In the genomic region with DNA sequence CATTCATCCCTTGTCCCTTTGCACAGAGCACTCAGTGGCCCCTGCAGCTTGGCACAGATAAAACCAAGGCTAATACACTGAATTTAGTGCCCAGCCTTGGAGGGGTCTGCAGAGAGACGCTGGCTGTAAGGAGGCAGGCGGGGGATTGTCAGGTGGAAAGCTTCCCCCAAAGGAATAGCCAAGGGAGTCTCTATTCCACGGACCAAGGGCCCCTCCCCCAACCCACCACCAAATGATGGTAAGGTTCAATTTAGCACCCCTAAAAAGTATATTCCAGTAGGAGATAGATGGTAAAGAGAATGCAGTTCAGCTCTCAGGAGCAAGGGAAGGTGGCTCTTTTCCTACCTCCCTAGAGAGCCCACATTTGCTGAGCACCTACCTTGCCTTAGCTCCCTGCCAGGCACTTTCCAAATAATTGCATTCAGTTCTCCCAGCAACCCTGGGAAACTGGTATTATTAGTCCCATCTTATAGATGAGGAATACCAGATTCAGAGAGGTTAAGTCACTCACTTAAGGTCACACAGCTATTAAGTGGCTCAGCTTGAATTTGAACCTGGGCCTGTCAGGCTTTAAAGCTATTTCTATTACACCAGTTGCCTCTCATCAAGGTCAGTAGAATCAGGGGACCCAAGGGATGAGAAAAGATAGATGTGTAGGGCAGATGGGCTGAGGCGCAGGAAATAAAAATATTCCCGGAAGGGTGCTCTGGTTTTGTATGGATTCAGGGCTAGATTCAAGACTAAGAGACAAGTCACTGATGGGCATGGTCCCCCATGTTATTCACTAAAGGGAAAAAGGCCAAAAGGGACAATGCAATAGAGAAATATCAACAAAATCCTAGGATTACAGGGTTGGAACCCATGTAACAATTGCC, we compare ENCODE assay signal across 12 cellular contexts. TPM values are rescaled to one million over a fixed set of nuclear protein-coding genes. Genes with fewer than 3 reads are reported as not detected.
DNase-seq lines count a peak whose midpoint lies in the region; ATAC-seq, FAIRE-seq and TF ChIP-seq lines count a peak whose summit lies in the region.
"Had no signal": no experiment of that assay in that cellular context is flagged by ENCODE, and none has a peak within 500 bp of the region (broad histone marks: within the 10 kb centered on the region; RNA-seq: fewer than 3 reads in every experiment).

No MANE protein-coding gene starts in this region.

- peak overlapping the region in 4 of 11 experiments; percentile 63 to 88 (median 84); a peak in 6 of 22 replicates for H3K9ac ChIP-seq in BLaER1 treated with 17β-estradiol and CSF1 and Interleukin-3, amounts not matched to agents 10 nM and 100 nM
- H3K9ac ChIP-seq in HepG2 (ENCODE audit: insufficient read depth, low read depth, low read length), result no peak overlapping the region

- H3K4me2 ChIP-seq in BLaER1 treated with 17β-estradiol and CSF1 and Interleukin-3, amounts not matched to agents 10 nM and 100 nM, result peak overlapping the region in 6 of 11 experiments; percentile 31 to 98 (median 88); a peak in 12 of 22 replicates
- H3K4me2 ChIP-seq in HepG2 (ENCODE audit: low read depth, low read length), result peak overlapping the region; percentile 36; the same call in 1 of the 2 replicates

- no peaks in the 10 kb centered on the region for H3K27me3 Mint-ChIP-seq in MCF 10A (ENCODE audit: insufficient read depth, unreplicated experiment)
- peaks cover 38% of the 10 kb centered on the region for H3K27me3 Mint-ChIP-seq in CD8-positive, alpha-beta T cell (ENCODE audit: low read depth)

- TF ChIP-seq POLR2A in HepG2 (IDR thresholded peaks at IDR 0.05; ENCODE audit: insufficient read depth in 1 of 2, low read depth in 2 of 2, low read length in 2 of 2) (no peak), sigmoid colon (IDR thresholded peaks at IDR 0.05) (no peak)

- H3K4me3 ChIP-seq in BLaER1 treated with 17β-estradiol and CSF1 and Interleukin-3, amounts not matched to agents 10 nM and 100 nM, result no peak overlapping the region
- H3K4me3 ChIP-seq in HepG2 (replicated peaks in 1 of 3; ENCODE audit: insufficient read depth in 1 of 3, low read depth in 2 of 3, low read length in 3 of 3) (no peak overlapping the region), sigmoid colon (no peak overlapping the region)
- no peak overlapping the region for H3K4me3 ChIP-seq in CD8-positive, alpha-beta T cell (ENCODE audit: low read depth, low read length)

- no peak overlapping the region for H3K4me3 Mint-ChIP-seq in MCF 10A (ENCODE audit: unreplicated experiment)
- H3K4me3 Mint-ChIP-seq in CD8-positive, alpha-beta T cell, result no peak overlapping the region
- H3K4me3 Mint-ChIP-seq: naive thymus-derived CD8-positive, alpha-beta T cell had no signal

- no peak for TF ChIP-seq RAD21 in HepG2 (CRISPR knock-in tag; IDR thresholded peaks at IDR 0.05)

- H3K4me1 Mint-ChIP-seq in MCF 10A (ENCODE audit: insufficient read depth, unreplicated experiment), result peaks cover 38% of the 10 kb centered on the region
- peaks cover 3% of the 10 kb centered on the region for H3K4me1 Mint-ChIP-seq in CD8-positive, alpha-beta T cell (ENCODE audit: low read depth)

- DNase-seq in MCF 10A (ENCODE audit: unreplicated experiment) (no peak), HepG2 (ENCODE audit: low spot score) (no peak), sigmoid colon (peak; percentile 58), NCI-H2196 treated with DMSO at 0.1 percent for 48 hours (lab: John Stamatoyannopoulos, UW; ENCODE audit: unreplicated experiment) (no peak), SW 1271 (lab: John Stamatoyannopoulos, UW) (no peak), SK-N-DZ (ENCODE audit: low spot score) (no peak)
- DNase-seq in CD8-positive, alpha-beta T cell, result no peak
- DNase-seq: activated CD4-positive, alpha-beta T cell treated with anti-CD3 and anti-CD28 coated beads for 48 hours; activated naive CD4-positive, alpha-beta T cell treated with Interleukin-2 at 50 U/mL for 16 hours; naive thymus-derived CD8-positive, alpha-beta T cell; NCI-H526 had no signal

- H3K27me3 ChIP-seq in BLaER1 treated with 17β-estradiol and CSF1 and Interleukin-3, amounts not matched to agents 10 nM and 100 nM, result peaks cover 46 to 100% (median 98%) of the 10 kb centered on the region in 11 experiments
- peaks cover 0 to 17% of the 10 kb centered on the region in 2 experiments; a peak in 2 of 5 replicates for H3K27me3 ChIP-seq in HepG2 (ENCODE audit: control insufficient read depth in 1 of 2, insufficient read depth in 2 of 2, low read length in 2 of 2)
- peaks cover 0 to 25% (median 8%) of the 10 kb centered on the region in 3 donors for H3K27me3 ChIP-seq in sigmoid colon
- peaks cover 9% of the 10 kb centered on the region for H3K27me3 ChIP-seq in CD8-positive, alpha-beta T cell (ENCODE audit: insufficient read depth, low read length)

- no peak overlapping the region for H2AFZ ChIP-seq in HepG2 (ENCODE audit: low read length)

- peak overlapping the region; percentile 96 for H3K27ac Mint-ChIP-seq in MCF 10A (ENCODE audit: low read depth, unreplicated experiment)
- H3K27ac Mint-ChIP-seq in CD8-positive, alpha-beta T cell, result no peak overlapping the region
- H3K27ac Mint-ChIP-seq: naive thymus-derived CD8-positive, alpha-beta T cell had no signal

- TF ChIP-seq EP300 in HepG2 (IDR thresholded peaks at IDR 0.05; ENCODE audit: low read depth in 2 of 2, low read length in 2 of 2) (no peak), HepG2 (CRISPR knock-in tag; IDR thresholded peaks at IDR 0.05; ENCODE audit: borderline replicate concordance) (no peak), sigmoid colon (IDR thresholded peaks at IDR 0.05) (no peak)

- H3K9me3 Mint-ChIP-seq in MCF 10A (ENCODE audit: unreplicated experiment), result no peaks in the 10 kb centered on the region
- no peaks in the 10 kb centered on the region for H3K9me3 Mint-ChIP-seq in CD8-positive, alpha-beta T cell
- H3K9me3 Mint-ChIP-seq: naive thymus-derived CD8-positive, alpha-beta T cell had no signal

- in situ Hi-C loops in HepG2 (cut with HindIII; ENCODE audit: extremely low pct_ligation_motif_present, low pct_unique_long_range_greater_than_20kb), result loop anchor here (10.0 kb wide), 1 partner anchor 107 kb away; no protein-coding TSS in a partner anchor

- intact Hi-C loops in MCF 10A (cut with micrococcal nuclease), result no loop called here
- intact Hi-C loops in HepG2 (cut with micrococcal nuclease; ENCODE audit: unreplicated experiment), result no loop called here
- intact Hi-C loops in sigmoid colon (cut with DNase I), result no loop called here
- intact Hi-C loops in CD8-positive, alpha-beta T cell (cut with DNase I, micrococcal nuclease), result no loop called here

- no peak for FAIRE-seq in HepG2 (lab: Jason Lieb, UNC)

- BruUV-seq in MCF 10A (replicated peaks; lab: Mats Ljungman, UMichigan) (no TSS peak), HepG2 (replicated peaks; lab: Mats Ljungman, UMichigan) (no TSS peak)

- WGBS in HepG2 (ENCODE audit: low lambda C conversion rate), result 79% methylated on average over 5 of the region's 5 CpGs
- 66 to 93% methylated on average over 5 of the region's 5 CpGs for WGBS in sigmoid colon, 2 donors

- POLR2A ChIA-PET in MCF 10A (lab: Yijun Ruan, JAX), result interaction anchor here (0.6 to 5.8 kb wide), 8 partner anchors 11 to 1208 kb away, joined by 3 to 111 read pairs (median 4); no protein-coding TSS in a partner anchor
- POLR2A ChIA-PET in HepG2 (lab: Yijun Ruan, JAX), result interaction anchor here (0.8 to 1.6 kb wide), 2 partner anchors 9 to 11 kb away, joined by 4 to 5 read pairs; no protein-coding TSS in a partner anchor
- POLR2A ChIA-PET in CD8-positive, alpha-beta T cell (lab: Charles Lee), result no interaction called here

- peaks cover 31 to 89% (median 51%) of the 10 kb centered on the region in 10 experiments for H3K4me1 ChIP-seq in BLaER1 treated with 17β-estradiol and CSF1 and Interleukin-3, amounts not matched to agents 10 nM and 100 nM
- H3K4me1 ChIP-seq in HepG2 (ENCODE audit: insufficient read depth, low read length), result peaks cover 70% of the 10 kb centered on the region
- H3K4me1 ChIP-seq in sigmoid colon, result peaks cover 0 to 63% (median 60%) of the 10 kb centered on the region in 4 donors
- no peaks in the 10 kb centered on the region for H3K4me1 ChIP-seq in CD8-positive, alpha-beta T cell (ENCODE audit: insufficient read depth, low read length)

- H3K9me3 ChIP-seq in BLaER1 treated with 17β-estradiol and CSF1 and Interleukin-3, amounts not matched to agents 10 nM and 100 nM (replicated peaks in 1 of 11), result no peaks in the 10 kb centered on the region
- H3K9me3 ChIP-seq in HepG2 (ENCODE audit: low read length), result no peaks in the 10 kb centered on the region
- H3K9me3 ChIP-seq in sigmoid colon, result no peaks in the 10 kb centered on the region
- no peaks in the 10 kb centered on the region for H3K9me3 ChIP-seq in CD8-positive, alpha-beta T cell (ENCODE audit: low read length)

- H3K36me3 Mint-ChIP-seq in MCF 10A (ENCODE audit: insufficient read depth, unreplicated experiment), result peaks cover 6% of the 10 kb centered on the region
- H3K36me3 Mint-ChIP-seq in CD8-positive, alpha-beta T cell, result no peaks in the 10 kb centered on the region
- H3K36me3 Mint-ChIP-seq: naive thymus-derived CD8-positive, alpha-beta T cell had no signal

- TF ChIP-seq CTCF in MCF 10A (IDR thresholded peaks at IDR 0.05; ENCODE audit: unreplicated experiment) (no peak), HepG2 (CRISPR knock-in tag; IDR thresholded peaks at IDR 0.05) (no peak), sigmoid colon (IDR thresholded peaks at IDR 0.05) (no peak)
- TF ChIP-seq CTCF in CD8-positive, alpha-beta T cell (IDR thresholded peaks at IDR 0.05), result no peak

- no peaks in the 10 kb centered on the region for H3K36me3 ChIP-seq in BLaER1 treated with 17β-estradiol and CSF1 and Interleukin-3, amounts not matched to agents 10 nM and 100 nM
- H3K36me3 ChIP-seq in HepG2 (replicated peaks in 1 of 2; ENCODE audit: control insufficient read depth in 1 of 2, insufficient read depth in 2 of 2, low read length in 2 of 2) (no peaks in the 10 kb centered on the region), sigmoid colon (no peaks in the 10 kb centered on the region)
- H3K36me3 ChIP-seq in CD8-positive, alpha-beta T cell (ENCODE audit: insufficient read depth, low read length), result no peaks in the 10 kb centered on the region

- CTCF ChIA-PET in MCF 10A (lab: Yijun Ruan, JAX), result interaction anchor here (0.6 to 1.4 kb wide), 7 partner anchors 8 to 1150 kb away, joined by 3 to 9 read pairs (median 3); no protein-coding TSS in a partner anchor
- CTCF ChIA-PET in HepG2 (lab: Yijun Ruan, JAX; ENCODE audit: low intra/inter-chr PET ratio, low total read pairs), result no interaction called here
- CTCF ChIA-PET in CD8-positive, alpha-beta T cell (lab: Charles Lee), result no interaction called here

- H3K79me2 ChIP-seq in HepG2 (ENCODE audit: insufficient read depth, low read length), result no peaks in the 10 kb centered on the region

- ATAC-seq in HepG2, result no peak
- no peak for ATAC-seq in CD8-positive, alpha-beta T cell
- ATAC-seq: naive thymus-derived CD8-positive, alpha-beta T cell had no signal

- H4K20me1 ChIP-seq in BLaER1 treated with 17β-estradiol and CSF1 and Interleukin-3, amounts not matched to agents 10 nM and 100 nM, result peaks cover 0 to 50% (median 23%) of the 10 kb centered on the region in 11 experiments; a peak in 15 of 22 replicates
- no peaks in the 10 kb centered on the region for H4K20me1 ChIP-seq in HepG2 (ENCODE audit: insufficient read depth, low read length)

- peak overlapping the region in 6 of 11 experiments; percentile 35 to 97 (median 88); a peak in 10 of 22 replicates for H3K27ac ChIP-seq in BLaER1 treated with 17β-estradiol and CSF1 and Interleukin-3, amounts not matched to agents 10 nM and 100 nM
- H3K27ac ChIP-seq in HepG2 (ENCODE audit: extremely low read length, insufficient read depth, low read length) (no peak overlapping the region), sigmoid colon (peak overlapping the region; percentile 78 to 98 (median 89))
- H3K27ac ChIP-seq in CD8-positive, alpha-beta T cell (ENCODE audit: low read depth, low read length), result no peak overlapping the region

RNA-seq across cellular contexts. Expression of a gene that starts 20.0 kb away (rescaled TPM):
- total RNA-seq in MCF 10A (2022) (21.1 and 27.4 TPM in 2 replicates), HepG2 (2016; rRNA removed; fragmentation: Illumina TruSeq; extraction: Trizol) (6.0 and 12.3 TPM in 2 replicates), sigmoid colon (10 to 100 TPM; 17.8 to 38.8 (median 19.1) TPM)
- 1.8 and 1.9 TPM in 2 replicates for total RNA-seq in HepG2 (2016; cell fraction: cytosol; rRNA removed; fragmentation: Illumina TruSeq; extraction: Trizol; ENCODE audit: low read depth)
- total RNA-seq in HepG2 (2016; cell fraction: insoluble cytoplasmic fraction; rRNA removed; fragmentation: Illumina TruSeq; extraction: Trizol), result 5.6 and 10.6 TPM in 2 replicates
- total RNA-seq in HepG2 (2016; cell fraction: membrane; rRNA removed; fragmentation: Illumina TruSeq; extraction: Trizol), result 5.0 and 5.6 TPM in 2 replicates
- total RNA-seq in HepG2 (2016; cell fraction: nucleus; rRNA removed; fragmentation: Illumina TruSeq; extraction: Trizol), result 15.3 and 19.7 TPM in 2 replicates
- polyA plus RNA-seq in HepG2 (2011; rRNA removed) (5.0 and 5.3 TPM in 2 replicates), sigmoid colon (1 to 10 TPM in 2 of 3 donors, under 1 TPM in 1; 0.69 to 4.3 (median 1.2) TPM)
- 3.5 and 4.2 TPM in 2 replicates for polyA plus RNA-seq in HepG2 (2011; cell fraction: cytosol; rRNA removed)
- 10.2 and 11.2 TPM in 2 replicates for polyA plus RNA-seq in HepG2 (2011; cell fraction: nucleus; rRNA removed)
- 12.6 and 14.4 TPM in 2 replicates for polyA plus RNA-seq in HepG2 (2012)
- 0.31 and 0.36 TPM in 2 replicates for polyA plus RNA-seq in HepG2 (2016; cell fraction: cytosol; fragmentation: Illumina TruSeq; extraction: Trizol; ENCODE audit: low read depth)
- 8.6 and 11.4 TPM in 2 replicates for polyA plus RNA-seq in HepG2 (2016; cell fraction: insoluble cytoplasmic fraction; fragmentation: Illumina TruSeq; extraction: Trizol; ENCODE audit: low read depth)
- 1.0 and 1.4 TPM in 2 replicates for polyA plus RNA-seq in HepG2 (2016; cell fraction: membrane; fragmentation: Illumina TruSeq; extraction: Trizol; ENCODE audit: low read depth)
- 16.2 and 17.6 TPM in 2 replicates for polyA plus RNA-seq in HepG2 (2016; cell fraction: nucleus; fragmentation: Illumina TruSeq; extraction: Trizol; ENCODE audit: insufficient read depth, low read depth)
- polyA minus RNA-seq in HepG2 (2011; rRNA and poly(A)+ RNA removed; ENCODE audit: low replicate concordance), result 12.7 and 18.2 TPM in 2 replicates
- polyA minus RNA-seq in HepG2 (2011; cell fraction: cytosol; rRNA and poly(A)+ RNA removed), result 16.9 and 20.7 TPM in 2 replicates
- 23.9 and 27.2 TPM in 2 replicates for polyA minus RNA-seq in HepG2 (2011; cell fraction: nucleus; rRNA and poly(A)+ RNA removed)
- polyA plus RNA-seq in SK-N-DZ (2014; cell fraction: cytosol; rRNA removed), result 4.9 and 5.5 TPM in 2 replicates
- 3.0 and 7.3 TPM in 2 replicates for polyA plus RNA-seq in SK-N-DZ (2014; cell fraction: nucleus; rRNA removed)
- total RNA-seq in CD8-positive, alpha-beta T cell, result under 1 TPM; 0.22 to 0.33 TPM

Comparison
In these comparisons a context has a peak if more than half of its experiments do, and no peak if none do; other contexts are left out.
1. H3K27ac ChIP-seq: peak in BLaER1 treated with 17β-estradiol and CSF1 and Interleukin-3, amounts not matched to agents 10 nM and 100 nM (6 of 11) and sigmoid colon (4 of 4); none in HepG2 (single experiment) and CD8-positive, alpha-beta T cell (single experiment).